Comparison of ENCODE assay signal across 8 cellular contexts in genomic region chr20:2101057-2101934, GRCh38. TPM values are rescaled to one million over a fixed set of nuclear protein-coding genes. Genes with fewer than 3 reads are reported as not detected.
DNase-seq lines count a peak whose midpoint lies in the region; ATAC-seq and TF ChIP-seq lines count a peak whose summit lies in the region.

STK35 (plus strand) TSS chr20:2101827; CDS start chr20:2101882, 55 bp downstream.

- H4K20me1 ChIP-seq in DND-41 (ENCODE audit: insufficient read depth, low read length), result peaks cover 33% of the 10 kb centered on the region

- BruUV-seq in Panc1 (replicated peaks; lab: Mats Ljungman, UMichigan), result TSS peak; percentile 89

- H3K4me3 ChIP-seq in DND-41 (ENCODE audit: low read depth in 1 of 2, low read length in 2 of 2), result peak within 1 kb of the TSS; percentile 80 to 94
- H3K4me3 ChIP-seq in Panc1 (ENCODE audit: low read depth in 2 of 2, low read length in 2 of 2), result peak within 1 kb of the TSS; percentile 83 to 95
- peak within 1 kb of the TSS; percentile 94 for H3K4me3 ChIP-seq in left ventricle myocardium inferior
- peak within 1 kb of the TSS; percentile 85 for H3K4me3 ChIP-seq in retinal pigment epithelial cell (ENCODE audit: low read length)

- H3K9me3 ChIP-seq in DND-41 (ENCODE audit: insufficient read depth, low read length, severe bottlenecking), result no peaks in the 10 kb centered on the region
- H3K9me3 ChIP-seq in Panc1 (ENCODE audit: control insufficient read depth, insufficient read depth, low read depth, low read length), result no peaks in the 10 kb centered on the region
- no peaks in the 10 kb centered on the region for H3K9me3 ChIP-seq in left ventricle myocardium inferior (replicated peaks)

- peaks cover 37% of the 10 kb centered on the region for H3K4me1 Mint-ChIP-seq in activated naive CD8-positive, alpha-beta T cell (ENCODE audit: low read depth)

- DNase-seq in DND-41, result peak; percentile 80
- DNase-seq in HUDEP-2 (lab: John Stamatoyannopoulos, UW; ENCODE audit: unreplicated experiment in 76 of 76), result peak in 68 of 76 experiments; percentile 23 to 83 (median 61)
- no peak for DNase-seq in Panc1 (ENCODE audit: low read depth, low spot score)
- no peak for DNase-seq in left ventricle myocardium inferior
- DNase-seq in retinal pigment epithelial cell (ENCODE audit: low read depth), result no peak
- DNase-seq in central memory CD4-positive, alpha-beta T cell, result no peak

- TF ChIP-seq CTCF in DND-41 (IDR thresholded peaks at IDR 0.05; ENCODE audit: borderline replicate concordance, extremely low read depth, low read length, poor library complexity, severe bottlenecking) (no peak), Panc1 (IDR thresholded peaks at IDR 0.05) (no peak), left ventricle myocardium inferior (IDR thresholded peaks at IDR 0.05; ENCODE audit: borderline replicate concordance) (no peak), retinal pigment epithelial cell (conservative IDR thresholded peaks at IDR 0.05; ENCODE audit: low read depth, low read length) (no peak)

- H3K9me3 Mint-ChIP-seq in activated naive CD8-positive, alpha-beta T cell (ENCODE audit: low read depth), result no peaks in the 10 kb centered on the region

- ATAC-seq in DND-41 (ENCODE audit: insufficient read depth, low read depth) (peak; percentile 67), GM21528 (IDR thresholded peaks at IDR 0.05; ENCODE audit: low FRiP score, unreplicated experiment) (peak; percentile 45), Panc1 (peak; percentile 84)

- H3K27me3 ChIP-seq in DND-41 (ENCODE audit: insufficient read depth, low read length, poor library complexity) (no peaks in the 10 kb centered on the region), Panc1 (ENCODE audit: control insufficient read depth, insufficient read depth, low read length) (no peaks in the 10 kb centered on the region), left ventricle myocardium inferior (ENCODE audit: low read depth) (no peaks in the 10 kb centered on the region)

- H3K27ac Mint-ChIP-seq in activated naive CD8-positive, alpha-beta T cell, result peak within 1 kb of the TSS; percentile 100

- peaks cover 41% of the 10 kb centered on the region for H3K79me2 ChIP-seq in DND-41 (ENCODE audit: insufficient read depth, low read length)

- in situ Hi-C loops in Panc1 (cut with HindIII; ENCODE audit: low pct_unique_long_range_greater_than_20kb, low sequenced_read_pairs), result no loop called here

- intact Hi-C loops in Panc1 (cut with micrococcal nuclease; ENCODE audit: unreplicated experiment), result no loop called here
- intact Hi-C loops in left ventricle myocardium inferior (cut with micrococcal nuclease), result no loop called here

- H3K4me3 Mint-ChIP-seq in activated naive CD8-positive, alpha-beta T cell, result peak within 1 kb of the TSS; percentile 92

- H3K36me3 ChIP-seq in DND-41 (ENCODE audit: insufficient read depth, low read length) (peaks cover 27% of the 10 kb centered on the region), Panc1 (ENCODE audit: control insufficient read depth, insufficient read depth, low read length) (peaks cover 3% of the 10 kb centered on the region), left ventricle myocardium inferior (peaks cover 7% of the 10 kb centered on the region)

- H3K4me1 ChIP-seq in DND-41 (ENCODE audit: insufficient read depth, low read length) (peaks cover 39% of the 10 kb centered on the region), Panc1 (ENCODE audit: control insufficient read depth, insufficient read depth, low read length) (peaks cover 21% of the 10 kb centered on the region), left ventricle myocardium inferior (peaks cover 53% of the 10 kb centered on the region)

- POLR2A ChIA-PET in Panc1 (lab: Charles Lee), result no interaction called here

- CTCF ChIA-PET in Panc1 (lab: Charles Lee), result no interaction called here

- H3K36me3 Mint-ChIP-seq in activated naive CD8-positive, alpha-beta T cell, result peaks cover 7% of the 10 kb centered on the region

- H3K27ac ChIP-seq in DND-41 (ENCODE audit: low read length) (peak within 1 kb of the TSS; percentile 98), Panc1 (ENCODE audit: low read length) (peak within 1 kb of the TSS; percentile 98), left ventricle myocardium inferior (replicated peaks) (peak within 1 kb of the TSS; percentile 99)

- peak within 1 kb of the TSS; percentile 79 for H2AFZ ChIP-seq in DND-41 (ENCODE audit: low read depth, low read length)

- peak within 1 kb of the TSS; percentile 95 for H3K4me2 ChIP-seq in DND-41 (ENCODE audit: insufficient read depth, low read length)

- peak within 1 kb of the TSS; percentile 88 for H3K9ac ChIP-seq in DND-41 (ENCODE audit: low read depth, low read length)

- H3K27me3 Mint-ChIP-seq in activated naive CD8-positive, alpha-beta T cell, result no peaks in the 10 kb centered on the region

RNA-seq across cellular contexts. Expression of gene STK35, which starts in this region (rescaled TPM):
- total RNA-seq in Panc1 (2021; ENCODE audit: unreplicated experiment) (27.6 TPM), left ventricle myocardium inferior (13.9 TPM)
- polyA plus RNA-seq in Panc1 (2012; ENCODE audit: insufficient read length), result 10.4 TPM

Comparison
In these comparisons a context has a peak if more than half of its experiments do, and no peak if none do; other contexts are left out.
1. DNase-seq: peak in DND-41 (single experiment) and HUDEP-2 (68 of 76); none in Panc1 (single experiment), left ventricle myocardium inferior (single experiment), retinal pigment epithelial cell (single experiment) and central memory CD4-positive, alpha-beta T cell (single experiment).
2. Peak in every context shown above with its lines, with median percentiles within 50 percentile points of each other: ATAC-seq, H3K27ac ChIP-seq and H3K4me3 ChIP-seq.